ENCODE assay signal across 16 cellular contexts in genomic region chr2:201654611-201655384, GRCh38. TPM values are rescaled to one million over a fixed set of nuclear protein-coding genes. Genes with fewer than 3 reads are reported as not detected.
A peak's percentile ranks its signal among the peaks of the same experiment; 100 is the strongest.
DNase-seq lines count a peak whose midpoint lies in the region; ATAC-seq and TF ChIP-seq lines count a peak whose summit lies in the region.
"Had no signal": no experiment of that assay in that cellular context is flagged by ENCODE, and none has a peak within 500 bp of the region (broad histone marks: within the 10 kb centered on the region; RNA-seq: fewer than 3 reads in every experiment).

No MANE protein-coding gene starts in this region.

- H3K9me3 ChIP-seq in subcutaneous abdominal adipose tissue (ENCODE audit: control insufficient read depth in 5 of 5, low read length in 5 of 5): no peaks in the 10 kb centered on the region
- H3K9me3 ChIP-seq in heart right ventricle: no peaks in the 10 kb centered on the region
- no peaks in the 10 kb centered on the region for H3K9me3 ChIP-seq in vagina
- H3K9me3 ChIP-seq: uterus had no signal

- WGBS in heart right ventricle, 2 donors: 74 to 83% methylated on average over 5 of the region's 5 CpGs

- H3K27me3 ChIP-seq in subcutaneous abdominal adipose tissue (ENCODE audit: control insufficient read depth in 5 of 5, insufficient read depth in 4 of 5, low read length in 5 of 5) (no peaks in the 10 kb centered on the region), heart right ventricle (no peaks in the 10 kb centered on the region), vagina (no peaks in the 10 kb centered on the region)
- H3K27me3 ChIP-seq: uterus had no signal

- TF ChIP-seq POLR2A in vagina (IDR thresholded peaks at IDR 0.05): no peak

- H3K4me1 ChIP-seq in subcutaneous abdominal adipose tissue (ENCODE audit: control insufficient read depth in 5 of 5, insufficient read depth in 5 of 5, low read length in 5 of 5) (peaks cover 5 to 19% (median 14%) of the 10 kb centered on the region in 5 donors), heart right ventricle (peaks cover 0 to 14% (median 0%) of the 10 kb centered on the region in 9 donors), vagina (peaks cover 5% of the 10 kb centered on the region)
- H3K4me1 ChIP-seq: uterus had no signal

- no peak for ATAC-seq in heart right ventricle
- ATAC-seq: HCT116; left ventricle myocardium superior; naive thymus-derived CD8-positive, alpha-beta T cell; right cardiac atrium had no signal

- intact Hi-C loops in heart right ventricle (cut with DNase I): no loop called here
- intact Hi-C loops in vagina (cut with DNase I): no loop called here

- H3K36me3 ChIP-seq in subcutaneous abdominal adipose tissue (ENCODE audit: control insufficient read depth in 5 of 5, insufficient read depth in 5 of 5, low read length in 5 of 5) (no peaks in the 10 kb centered on the region), heart right ventricle (no peaks in the 10 kb centered on the region), vagina (no peaks in the 10 kb centered on the region)
- H3K36me3 ChIP-seq: uterus, WERI-Rb-1 had no signal

- no peak for TF ChIP-seq CTCF in fibroblast of pulmonary artery (IDR thresholded peaks at IDR 0.05; ENCODE audit: low read length, missing control alignments)
- TF ChIP-seq CTCF in heart right ventricle (IDR thresholded peaks at IDR 0.05): no peak
- no peak for TF ChIP-seq CTCF in vagina (IDR thresholded peaks at IDR 0.05)

- H3K9ac ChIP-seq in subcutaneous abdominal adipose tissue (ENCODE audit: low read length in 5 of 5): peak overlapping the region in 2 of 5 donors; percentile 19 to 69

- no peak overlapping the region for H3K4me3 ChIP-seq in fibroblast of pulmonary artery (replicated peaks; ENCODE audit: low read depth, low read length)
- no peak overlapping the region for H3K4me3 ChIP-seq in subcutaneous abdominal adipose tissue (ENCODE audit: low read depth in 1 of 5, low read length in 5 of 5)
- H3K4me3 ChIP-seq in heart right ventricle: no peak overlapping the region
- H3K4me3 ChIP-seq in vagina: no peak overlapping the region
- H3K4me3 ChIP-seq: uterus had no signal

- H3K27ac ChIP-seq in subcutaneous abdominal adipose tissue (ENCODE audit: low read depth, low read length) (peak overlapping the region; percentile 38), heart right ventricle (peak overlapping the region in 1 of 10 donors; percentile 2), vagina (no peak overlapping the region)
- H3K27ac ChIP-seq: uterus, WERI-Rb-1 had no signal

- DNase-seq in GM04503 (ENCODE audit: low read depth): peak; percentile 85
- DNase-seq in T1000 (lab: John Stamatoyannopoulos, UW): peak; percentile 29
- peak; percentile 93 for DNase-seq in fibroblast of pulmonary artery (ENCODE audit: low read depth)
- DNase-seq in heart right ventricle: no peak
- no peak for DNase-seq in NCI-H82 treated with DMSO at 0.1 percent for 48 hours (lab: John Stamatoyannopoulos, UW; ENCODE audit: unreplicated experiment)
- DNase-seq in vagina (ENCODE audit: extremely low spot score in 2 of 2): no peak
- DNase-seq: activated gamma-delta T cell treated with Interleukin-2 at 50 U/mL for 16 hours; caudate nucleus; left ventricle myocardium superior; naive thymus-derived CD8-positive, alpha-beta T cell; right cardiac atrium; stimulated activated naive CD4-positive, alpha-beta T cell treated with Interleukin-2 at 50 U/mL for 16 hours; uterus; WERI-Rb-1 had no signal

RNA-seq across cellular contexts. Expression of gene TMEM237, which starts 11.5 kb away (rescaled TPM):
- total RNA-seq in heart right ventricle (10 to 100 TPM; 11.4 to 25.0 (median 19.2) TPM), vagina (29.5 TPM)
- polyA plus RNA-seq in heart right ventricle: 1 to 10 TPM; 8.7 to 9.0 TPM

RNA-seq across cellular contexts. Expression of gene MPP4, which starts 43.6 kb away (rescaled TPM):
- under 1 TPM in 2 of 10 donors, not detected in 8; 0.25 TPM for total RNA-seq in heart right ventricle
- under 1 TPM in 1 of 2 donors, not detected in 1; 0.16 TPM for polyA plus RNA-seq in heart right ventricle
- total RNA-seq in vagina: 0.74 TPM
- total RNA-seq: left ventricle myocardium superior; naive thymus-derived CD8-positive, alpha-beta T cell had no signal
- polyA plus RNA-seq: naive thymus-derived CD8-positive, alpha-beta T cell; right cardiac atrium had no signal

Comparison
In these comparisons a context has a peak if more than half of its experiments do, and no peak if none do; other contexts are left out.
1. DNase-seq: peak in GM04503 (single experiment), T1000 (single experiment) and fibroblast of pulmonary artery (single experiment); none in heart right ventricle (0 of 2), NCI-H82 treated with DMSO at 0.1 percent for 48 hours (single experiment) and vagina (0 of 2).